ENCODE assay signal across 8 cellular contexts in genomic region chr19:480016-480855, GRCh38. TPM values are rescaled to one million over a fixed set of nuclear protein-coding genes. Genes with fewer than 3 reads are reported as not detected.
DNase-seq lines count a peak whose midpoint lies in the region; ATAC-seq and TF ChIP-seq lines count a peak whose summit lies in the region.

No MANE protein-coding gene starts in this region.

- no peak for TF ChIP-seq CTCF in ovary (IDR thresholded peaks at IDR 0.05)

- ATAC-seq in HG03457 (IDR thresholded peaks at IDR 0.05; ENCODE audit: unreplicated experiment) (no peak), GM18517 (IDR thresholded peaks at IDR 0.05; ENCODE audit: unreplicated experiment) (no peak), HG02870 (IDR thresholded peaks at IDR 0.05; ENCODE audit: unreplicated experiment) (no peak)

- no peak for TF ChIP-seq EP300 in ovary (IDR thresholded peaks at IDR 0.05)

- no peak for TF ChIP-seq POLR2A in ovary (IDR thresholded peaks at IDR 0.05)

- in situ Hi-C loops in G401 (cut with HindIII; ENCODE audit: low sequenced_read_pairs): no loop called here

- intact Hi-C loops in ovary (cut with DNase I): no loop called here

- DNase-seq in G401 (ENCODE audit: low spot score) (peak; percentile 56), NCI-H69 (lab: John Stamatoyannopoulos, UW) (peak; percentile 54), glomerular visceral epithelial cell (ENCODE audit: extremely low spot score) (peak; percentile 74), ovary (peak in 4 of 5 donors; percentile 32 to 64 (median 59))
- peak; percentile 39 for DNase-seq in activated naive CD4-positive, alpha-beta T cell treated with anti-CD3 and anti-CD28 coated beads, Interleukin-2, amount 50 U/mL, for 16 hours

- 23 to 37% (median 27%) methylated on average over 36 of the region's 36 CpGs for WGBS in ovary, 3 donors

- H3K4me3 ChIP-seq in ovary: no peak overlapping the region

- H3K36me3 ChIP-seq in ovary: no peaks in the 10 kb centered on the region

- no peaks in the 10 kb centered on the region for H3K9me3 ChIP-seq in ovary

- no peaks in the 10 kb centered on the region for H3K4me1 ChIP-seq in ovary (ENCODE audit: insufficient read depth)

- H3K27ac ChIP-seq in ovary: no peak overlapping the region

- no peaks in the 10 kb centered on the region for H3K27me3 ChIP-seq in ovary

RNA-seq across cellular contexts. Expression of gene MADCAM1, which starts 16.1 kb away (rescaled TPM):
- total RNA-seq in G401 (2014; rRNA removed; shearing (Covaris generic)): 0.14 TPM in 1 of 2 replicates, not detected in the other
- under 1 TPM in 6 of 7 donors, not detected in 1; 0.11 to 0.90 (median 0.41) TPM for total RNA-seq in ovary
- polyA plus RNA-seq in ovary: under 1 TPM in 1 of 2 donors, not detected in 1; 0.42 TPM

RNA-seq across cellular contexts. Expression of gene SHC2, which starts 19.4 kb away (rescaled TPM):
- total RNA-seq in G401 (2014; rRNA removed; shearing (Covaris generic)): 12.7 and 14.3 TPM in 2 replicates
- 10 to 100 TPM in 6 of 7 donors, 1 to 10 TPM in 1; 3.6 to 40.7 (median 23.0) TPM for total RNA-seq in ovary
- polyA plus RNA-seq in ovary: 10 to 100 TPM in 1 of 2 donors, under 1 TPM in 1; 0.62 to 15.4 TPM

RNA-seq across cellular contexts. Expression of gene TPGS1, which starts 27.1 kb away (rescaled TPM):
- total RNA-seq in G401 (2014; rRNA removed; shearing (Covaris generic)): 89.0 and 129 TPM in 2 replicates
- 10 to 100 TPM; 18.6 to 93.3 (median 27.4) TPM for total RNA-seq in ovary
- 10 to 100 TPM in 1 of 2 donors, under 1 TPM in 1; 0.12 to 24.7 TPM for polyA plus RNA-seq in ovary

RNA-seq across cellular contexts. Expression of gene CDC34, which starts 51.3 kb away (rescaled TPM):
- total RNA-seq in G401 (2014; rRNA removed; shearing (Covaris generic)): 178 and 208 TPM in 2 replicates
- total RNA-seq in ovary: 10 to 100 TPM; 45.6 to 78.9 (median 56.1) TPM
- 10 to 100 TPM; 13.2 to 59.7 TPM for polyA plus RNA-seq in ovary
